Comparison of ENCODE assay signal across 17 cellular contexts in genomic region chr9:113216406-113216805, GRCh38. TPM values are rescaled to one million over a fixed set of nuclear protein-coding genes. Genes with fewer than 3 reads are reported as not detected.
DNase-seq lines count a peak whose midpoint lies in the region; ATAC-seq and TF ChIP-seq lines count a peak whose summit lies in the region.
"Had no signal": no experiment of that assay in that cellular context is flagged by ENCODE, and none has a peak within 500 bp of the region (broad histone marks: within the 10 kb centered on the region; RNA-seq: fewer than 3 reads in every experiment).

No MANE protein-coding gene starts in this region.

- DNase-seq in Karpas-422 (peak; percentile 37), hepatocyte (ENCODE audit: low spot score) (no peak), kidney glomerular epithelial cell (lab: John Stamatoyannopoulos, UW) (no peak), occipital lobe (lab: John Stamatoyannopoulos, UW) (no peak)
- DNase-seq: ACHN; BE2C; C1 segment of cervical spinal cord; CD4-positive, CD25-positive, alpha-beta regulatory T cell; DMS79 treated with DMSO at 0.1 percent for 48 hours; GF-D8; GM23248; HCEC 1CT; KG1 had no signal

- no peaks in the 10 kb centered on the region for H3K27me3 Mint-ChIP-seq in activated T-helper 17 cell treated with anti-CD3 and anti-CD28 coated beads, Interleukin-2, amount 50 U/mL, for 72 hours
- H3K27me3 Mint-ChIP-seq: CD4-positive, CD25-positive, alpha-beta regulatory T cell had no signal

- ATAC-seq in activated T-helper 17 cell treated with anti-CD3 and anti-CD28 coated beads, Interleukin-2, amount 50 U/mL, for 72 hours (replicated peaks), result no peak
- no peak for ATAC-seq in GM21786 (IDR thresholded peaks at IDR 0.05; ENCODE audit: unreplicated experiment)
- ATAC-seq in HG03460 (IDR thresholded peaks at IDR 0.05; ENCODE audit: unreplicated experiment), result no peak

- TF ChIP-seq CTCF in hepatocyte (IDR thresholded peaks at IDR 0.05; ENCODE audit: poor library complexity) (no peak), parathyroid adenoma (IDR thresholded peaks at IDR 0.05) (no peak)

- H3K4me1 ChIP-seq in Karpas-422 (ENCODE audit: low read length) (peaks cover 38% of the 10 kb centered on the region), hepatocyte (ENCODE audit: insufficient read depth) (peaks cover 5% of the 10 kb centered on the region), parathyroid adenoma (no peaks in the 10 kb centered on the region)
- H3K4me1 ChIP-seq: BE2C had no signal

- 0 out of 2 replicates have a peak, but pooled peaks cover 10% of the 10 kb centered on the region for H4K20me1 ChIP-seq in Karpas-422 (ENCODE audit: insufficient read depth, low read depth, low read length)
- H4K20me1 ChIP-seq in hepatocyte (ENCODE audit: insufficient read depth, poor library complexity, severe bottlenecking), result peaks cover 3% of the 10 kb centered on the region

- WGBS in hepatocyte (ENCODE audit: low lambda C conversion rate, missing lambda C conversion rate), result 60% methylated on average over 3 of the region's 3 CpGs

- peaks cover 17% of the 10 kb centered on the region for H3K36me3 ChIP-seq in Karpas-422 (ENCODE audit: insufficient read depth, low read length)
- H3K36me3 ChIP-seq in hepatocyte (replicated peaks; ENCODE audit: insufficient read depth, low read depth), result no peaks in the 10 kb centered on the region
- no peaks in the 10 kb centered on the region for H3K36me3 ChIP-seq in parathyroid adenoma (ENCODE audit: control insufficient read depth, insufficient read depth, low read length)

- H3K4me3 Mint-ChIP-seq in activated T-helper 17 cell treated with anti-CD3 and anti-CD28 coated beads, Interleukin-2, amount 50 U/mL, for 72 hours, result no peak overlapping the region
- H3K4me3 Mint-ChIP-seq: CD4-positive, CD25-positive, alpha-beta regulatory T cell had no signal

- H3K27me3 ChIP-seq in Karpas-422 (ENCODE audit: low read length) (no peaks in the 10 kb centered on the region), hepatocyte (no peaks in the 10 kb centered on the region), parathyroid adenoma (ENCODE audit: control insufficient read depth, insufficient read depth, low read length) (no peaks in the 10 kb centered on the region)
- H3K27me3 ChIP-seq: BE2C had no signal

- no peak overlapping the region for H3K27ac ChIP-seq in Karpas-422 (ENCODE audit: low read length)
- H3K27ac ChIP-seq in hepatocyte, result no peak overlapping the region
- H3K27ac ChIP-seq in parathyroid adenoma, result no peak overlapping the region
- H3K27ac ChIP-seq: GM23248 had no signal

- no peak overlapping the region for H3K9ac ChIP-seq in Karpas-422 (ENCODE audit: low read length)
- no peak overlapping the region for H3K9ac ChIP-seq in parathyroid adenoma
- H3K9ac ChIP-seq: GM23248 had no signal

- H2AFZ ChIP-seq in Karpas-422 (ENCODE audit: low read length) (no peak overlapping the region), hepatocyte (no peak overlapping the region), parathyroid adenoma (no peak overlapping the region)
- H2AFZ ChIP-seq: GM23248 had no signal

- peaks cover 60% of the 10 kb centered on the region for H3K36me3 Mint-ChIP-seq in activated T-helper 17 cell treated with anti-CD3 and anti-CD28 coated beads, Interleukin-2, amount 50 U/mL, for 72 hours (ENCODE audit: low read depth)

- H3K9me2 ChIP-seq in Karpas-422 (replicated peaks; ENCODE audit: insufficient read depth, low read length) (no peaks in the 10 kb centered on the region), hepatocyte (replicated peaks; ENCODE audit: insufficient read depth) (no peaks in the 10 kb centered on the region)

- H3K4me3 ChIP-seq in Karpas-422 (ENCODE audit: low read length) (no peak overlapping the region), hepatocyte (no peak overlapping the region), parathyroid adenoma (ENCODE audit: low read depth, low read length) (no peak overlapping the region)
- H3K4me3 ChIP-seq: GM23248 had no signal

- H3K4me2 ChIP-seq in Karpas-422 (ENCODE audit: low read depth, low read length, poor library complexity, severe bottlenecking) (no peak overlapping the region), hepatocyte (peak overlapping the region; percentile 4), parathyroid adenoma (ENCODE audit: low read length) (peak overlapping the region; percentile 18)

- peaks cover 90% of the 10 kb centered on the region for H3K79me2 ChIP-seq in Karpas-422 (ENCODE audit: low read length)
- peaks cover 71% of the 10 kb centered on the region for H3K79me2 ChIP-seq in hepatocyte
- H3K79me2 ChIP-seq in parathyroid adenoma, result peaks cover 8% of the 10 kb centered on the region

- no peaks in the 10 kb centered on the region for H3K9me3 Mint-ChIP-seq in activated T-helper 17 cell treated with anti-CD3 and anti-CD28 coated beads, Interleukin-2, amount 50 U/mL, for 72 hours

- H3K9me3 ChIP-seq in Karpas-422 (ENCODE audit: low read length) (no peaks in the 10 kb centered on the region), hepatocyte (ENCODE audit: low read depth) (no peaks in the 10 kb centered on the region), parathyroid adenoma (ENCODE audit: control insufficient read depth, low read length) (no peaks in the 10 kb centered on the region)
- H3K9me3 ChIP-seq: BE2C had no signal

- H3K4me1 Mint-ChIP-seq in activated T-helper 17 cell treated with anti-CD3 and anti-CD28 coated beads, Interleukin-2, amount 50 U/mL, for 72 hours, result peaks cover 27% of the 10 kb centered on the region

- H3K27ac Mint-ChIP-seq in activated T-helper 17 cell treated with anti-CD3 and anti-CD28 coated beads, Interleukin-2, amount 50 U/mL, for 72 hours, result peak overlapping the region; percentile 20

RNA-seq across cellular contexts. Expression of gene FKBP15, which starts 4.7 kb away (rescaled TPM):
- total RNA-seq in Karpas-422 (2014; rRNA removed; shearing (Covaris generic); ENCODE audit: low replicate concordance), result 23.5 and 65.1 TPM in 2 replicates
- 10 to 100 TPM; 41.2 to 41.5 TPM for total RNA-seq in activated T-helper 17 cell treated with anti-CD3 and anti-CD28 coated beads, Interleukin-2, amount 50 U/mL, for 72 hours
- total RNA-seq in hepatocyte (13.7 and 17.7 TPM in 2 replicates), occipital lobe (22.3 TPM)
- 7.7 and 14.5 TPM in 2 replicates for polyA plus RNA-seq in hepatocyte

RNA-seq across cellular contexts. Expression of gene SLC31A1, which starts 4.9 kb away (rescaled TPM):
- 8.7 and 13.5 TPM in 2 replicates for total RNA-seq in Karpas-422 (2014; rRNA removed; shearing (Covaris generic); ENCODE audit: low replicate concordance)
- total RNA-seq in activated T-helper 17 cell treated with anti-CD3 and anti-CD28 coated beads, Interleukin-2, amount 50 U/mL, for 72 hours, result 10 to 100 TPM; 13.1 to 17.3 TPM
- total RNA-seq in hepatocyte (43.3 TPM in 2 replicates), occipital lobe (7.6 TPM)
- polyA plus RNA-seq in hepatocyte, result 24.5 and 29.7 TPM in 2 replicates

RNA-seq across cellular contexts. Expression of gene CDC26, which starts 59.0 kb away (rescaled TPM):
- 33.4 and 36.0 TPM in 2 replicates for total RNA-seq in Karpas-422 (2014; rRNA removed; shearing (Covaris generic); ENCODE audit: low replicate concordance)
- total RNA-seq in activated T-helper 17 cell treated with anti-CD3 and anti-CD28 coated beads, Interleukin-2, amount 50 U/mL, for 72 hours, result 10 to 100 TPM; 47.0 to 47.9 TPM
- total RNA-seq in hepatocyte (39.8 and 45.9 TPM in 2 replicates), occipital lobe (17.0 TPM)
- polyA plus RNA-seq in hepatocyte, result 62.5 and 77.2 TPM in 2 replicates

RNA-seq across cellular contexts. Expression of gene PRPF4, which starts 59.1 kb away (rescaled TPM):
- total RNA-seq in Karpas-422 (2014; rRNA removed; shearing (Covaris generic); ENCODE audit: low replicate concordance), result 22.2 and 24.4 TPM in 2 replicates
- 10 to 100 TPM; 41.3 to 51.1 TPM for total RNA-seq in activated T-helper 17 cell treated with anti-CD3 and anti-CD28 coated beads, Interleukin-2, amount 50 U/mL, for 72 hours
- total RNA-seq in hepatocyte, result 23.4 and 27.3 TPM in 2 replicates
- 24.1 and 28.8 TPM in 2 replicates for polyA plus RNA-seq in hepatocyte
- 23.7 TPM for total RNA-seq in occipital lobe
